In the genomic region with DNA sequence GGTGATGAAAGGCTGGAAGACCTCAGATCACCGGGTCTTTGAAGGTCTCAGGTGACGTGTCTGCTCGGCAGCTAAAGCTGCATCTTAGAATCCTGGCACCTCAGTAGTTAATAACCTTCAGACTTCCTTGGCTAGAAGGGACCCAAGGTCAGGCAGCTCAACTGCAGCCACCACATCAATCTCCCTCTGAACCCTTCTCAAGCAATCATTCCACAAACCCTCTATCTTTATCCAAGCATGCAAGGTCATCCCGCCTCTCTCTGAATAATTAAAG, we compare ENCODE assay signal across 18 cellular contexts. TPM values are rescaled to one million over a fixed set of nuclear protein-coding genes. Genes with fewer than 3 reads are reported as not detected.
DNase-seq lines count a peak whose midpoint lies in the region; ATAC-seq and TF ChIP-seq lines count a peak whose summit lies in the region.
"Had no signal": no experiment of that assay in that cellular context is flagged by ENCODE, and none has a peak within 500 bp of the region (broad histone marks: within the 10 kb centered on the region; RNA-seq: fewer than 3 reads in every experiment).

No MANE protein-coding gene starts in this region.

- no peaks in the 10 kb centered on the region for H3K9me3 ChIP-seq in right atrium auricular region
- H3K9me3 ChIP-seq in muscle layer of colon (ENCODE audit: low read length): no peaks in the 10 kb centered on the region
- no peaks in the 10 kb centered on the region for H3K9me3 ChIP-seq in upper lobe of left lung
- H3K9me3 ChIP-seq: vagina had no signal

- no peaks in the 10 kb centered on the region for H3K27me3 ChIP-seq in right atrium auricular region
- no peaks in the 10 kb centered on the region for H3K27me3 ChIP-seq in muscle layer of colon (ENCODE audit: control insufficient read depth in 1 of 2, insufficient read depth in 2 of 2, low read length in 2 of 2)
- no peaks in the 10 kb centered on the region for H3K27me3 ChIP-seq in upper lobe of left lung
- H3K27me3 ChIP-seq: vagina had no signal

- no peak overlapping the region for H3K4me3 ChIP-seq in right atrium auricular region
- no peak overlapping the region for H3K4me3 ChIP-seq in muscle layer of colon (ENCODE audit: low read depth in 1 of 2, low read length in 2 of 2)
- no peak overlapping the region for H3K4me3 ChIP-seq in upper lobe of left lung
- H3K4me3 ChIP-seq: smooth muscle cell, vagina had no signal

- H3K4me1 Mint-ChIP-seq in chondrocyte (ENCODE audit: low read depth): peaks cover 76% of the 10 kb centered on the region

- no peak overlapping the region for H3K4me3 Mint-ChIP-seq in chondrocyte (ENCODE audit: unreplicated experiment)

- no peaks in the 10 kb centered on the region for H3K36me3 ChIP-seq in right atrium auricular region
- H3K36me3 ChIP-seq in muscle layer of colon (ENCODE audit: insufficient read depth, low read length): no peaks in the 10 kb centered on the region
- H3K36me3 ChIP-seq in upper lobe of left lung: no peaks in the 10 kb centered on the region
- H3K36me3 ChIP-seq: vagina had no signal

- H3K27ac ChIP-seq in right atrium auricular region (peak overlapping the region; percentile 89 to 97), muscle layer of colon (ENCODE audit: low read depth, low read length) (peak overlapping the region; percentile 53), upper lobe of left lung (peak overlapping the region in 3 of 4 donors; percentile 7 to 93 (median 88))
- H3K27ac ChIP-seq: KMS-11, parathyroid adenoma had no signal

- no peaks in the 10 kb centered on the region for H3K36me3 Mint-ChIP-seq in chondrocyte (ENCODE audit: low read depth)
- H3K36me3 Mint-ChIP-seq: CD8-positive, alpha-beta memory T cell had no signal

- no peak for TF ChIP-seq EP300 in upper lobe of left lung (IDR thresholded peaks at IDR 0.05)

- H3K9me3 Mint-ChIP-seq in chondrocyte (ENCODE audit: low read depth): no peaks in the 10 kb centered on the region
- H3K9me3 Mint-ChIP-seq: CD8-positive, alpha-beta memory T cell had no signal

- H3K4me1 ChIP-seq in right atrium auricular region: peaks cover 0 to 85% of the 10 kb centered on the region in 2 donors
- peaks cover 77% of the 10 kb centered on the region for H3K4me1 ChIP-seq in muscle layer of colon (ENCODE audit: insufficient read depth, low read length)
- H3K4me1 ChIP-seq in upper lobe of left lung: peaks cover 68 to 81% (median 74%) of the 10 kb centered on the region in 4 donors

- no peak overlapping the region for H3K9ac ChIP-seq in muscle layer of colon (ENCODE audit: low read length)
- H3K9ac ChIP-seq: KMS-11, parathyroid adenoma had no signal

- TF ChIP-seq CTCF in right atrium auricular region (IDR thresholded peaks at IDR 0.05): no peak
- TF ChIP-seq CTCF in chondrocyte (IDR thresholded peaks at IDR 0.05): no peak
- no peak for TF ChIP-seq CTCF in upper lobe of left lung (IDR thresholded peaks at IDR 0.05)

- intact Hi-C loops in left cardiac atrium (cut with DNase I): no loop called here

- peak overlapping the region; percentile 74 for H3K27ac Mint-ChIP-seq in chondrocyte (ENCODE audit: unreplicated experiment)

- ATAC-seq in left cardiac atrium (no peak), upper lobe of left lung (ENCODE audit: low FRiP score in 2 of 2) (no peak)

- DNase-seq in right atrium auricular region (ENCODE audit: low spot score) (no peak), left cardiac atrium (no peak), chondrocyte (ENCODE audit: low spot score) (no peak), upper lobe of left lung (no peak), H4 (ENCODE audit: low spot score) (no peak), occipital lobe (lab: John Stamatoyannopoulos, UW) (no peak), T-helper 2 cell (no peak)
- DNase-seq: activated CD8-positive, alpha-beta memory T cell treated with anti-CD3 and anti-CD28 coated beads for 24 hours; CD8-positive, alpha-beta memory T cell; head of caudate nucleus; NCI-H1436; NCI-H82 had no signal

- WGBS in upper lobe of left lung, 2 donors: 66 to 89% methylated on average over 4 of the region's 4 CpGs

- no peak for TF ChIP-seq POLR2A in upper lobe of left lung (IDR thresholded peaks at IDR 0.05)

- no peaks in the 10 kb centered on the region for H3K27me3 Mint-ChIP-seq in chondrocyte (ENCODE audit: low read depth)

RNA-seq across cellular contexts. Expression of a gene that starts 16.7 kb away (rescaled TPM):
- total RNA-seq in right atrium auricular region (under 1 TPM in 1 of 2 donors, not detected in 1; 0.30 TPM), left cardiac atrium (under 1 TPM in 1 of 2 donors, not detected in 1; 0.18 TPM), chondrocyte (not detected in 3 replicates), upper lobe of left lung (1 to 10 TPM in 1 of 6 donors, under 1 TPM in 2, not detected in 3; 0.31 to 1.3 (median 0.61) TPM), occipital lobe (0.31 TPM)
- total RNA-seq in H4 (2014; rRNA removed; shearing (Covaris generic)): not detected in 2 replicates
- total RNA-seq: CD8-positive, alpha-beta memory T cell; endothelial cell of umbilical vein; smooth muscle cell had no signal
